ENCODE assay signal across 8 cellular contexts in genomic region chr22:38824587-38824986, GRCh38. TPM values are rescaled to one million over a fixed set of nuclear protein-coding genes. Genes with fewer than 3 reads are reported as not detected.
A peak's percentile ranks its signal among the peaks of the same experiment; 100 is the strongest.
DNase-seq lines count a peak whose midpoint lies in the region; ATAC-seq, FAIRE-seq and TF ChIP-seq lines count a peak whose summit lies in the region.

No MANE protein-coding gene starts in this region.

- TF ChIP-seq CTCF in OCI-LY7 (conservative IDR thresholded peaks at IDR 0.05; ENCODE audit: low read length) = 0 out of 2 replicates have a peak, but pooled peaks have one; percentile 29

- H3K79me2 ChIP-seq in OCI-LY7 (ENCODE audit: insufficient read depth, low read depth, low read length) = no peaks in the 10 kb centered on the region

- no peaks in the 10 kb centered on the region for H3K9me3 ChIP-seq in OCI-LY7 (ENCODE audit: low read length)

- H4K20me1 ChIP-seq in OCI-LY7 (ENCODE audit: insufficient read depth, low read length) = no peaks in the 10 kb centered on the region

- H3K4me2 ChIP-seq in OCI-LY7 (ENCODE audit: low read length) = no peak overlapping the region

- POLR2A ChIA-PET in OCI-LY7 (lab: Charles Lee) = no interaction called here

- FAIRE-seq in GM18507 (lab: Jason Lieb, UNC) = peak; percentile 61

- peaks cover 10% of the 10 kb centered on the region for H3K27me3 Mint-ChIP-seq in activated naive CD4-positive, alpha-beta T cell treated with anti-CD3 and anti-CD28 coated beads, Interleukin-2, amount 10 ng/mL, durations not matched to agents 7 days and 5 days

- CTCF ChIA-PET in OCI-LY7 (lab: Charles Lee; ENCODE audit: unreplicated experiment) = no interaction called here
- CTCF ChIA-PET in activated naive CD4-positive, alpha-beta T cell treated with anti-CD3 and anti-CD28 coated beads, Interleukin-2, amount 10 ng/mL, durations not matched to agents 7 days and 5 days (lab: Charles Lee) = no interaction called here

- no peak overlapping the region for H3K27ac ChIP-seq in OCI-LY7 (ENCODE audit: low read depth, low read length, poor library complexity, severe bottlenecking)

- no peak overlapping the region for H3K4me3 ChIP-seq in OCI-LY7 (ENCODE audit: low read depth, low read length, poor library complexity, severe bottlenecking)

- H3K9me3 Mint-ChIP-seq in activated naive CD4-positive, alpha-beta T cell treated with anti-CD3 and anti-CD28 coated beads, Interleukin-2, amount 10 ng/mL, durations not matched to agents 7 days and 5 days = no peaks in the 10 kb centered on the region

- no peak overlapping the region for H2AFZ ChIP-seq in OCI-LY7 (ENCODE audit: low read length)

- no peaks in the 10 kb centered on the region for H3K4me1 ChIP-seq in OCI-LY7 (ENCODE audit: insufficient read depth, low read length, poor library complexity, severe bottlenecking)

- H3K36me3 ChIP-seq in OCI-LY7 (ENCODE audit: insufficient read depth, low read length) = no peaks in the 10 kb centered on the region

- ATAC-seq in left cardiac atrium (peak; percentile 73 to 91), sciatic nerve (peak; percentile 69), HG02759 (IDR thresholded peaks at IDR 0.05; ENCODE audit: unreplicated experiment) (no peak), HG03469 (IDR thresholded peaks at IDR 0.05; ENCODE audit: unreplicated experiment) (no peak)

- no peaks in the 10 kb centered on the region for H3K4me1 Mint-ChIP-seq in activated naive CD4-positive, alpha-beta T cell treated with anti-CD3 and anti-CD28 coated beads, Interleukin-2, amount 10 ng/mL, durations not matched to agents 7 days and 5 days

- H3K9me2 ChIP-seq in OCI-LY7 (ENCODE audit: insufficient read depth, low read length) = no peaks in the 10 kb centered on the region

- H3K4me3 Mint-ChIP-seq in activated naive CD4-positive, alpha-beta T cell treated with anti-CD3 and anti-CD28 coated beads, Interleukin-2, amount 10 ng/mL, durations not matched to agents 7 days and 5 days = no peak overlapping the region

- H3K36me3 Mint-ChIP-seq in activated naive CD4-positive, alpha-beta T cell treated with anti-CD3 and anti-CD28 coated beads, Interleukin-2, amount 10 ng/mL, durations not matched to agents 7 days and 5 days = no peaks in the 10 kb centered on the region

- intact Hi-C loops in OCI-LY7 (cut with micrococcal nuclease; ENCODE audit: unreplicated experiment) (loop anchor here (10.0 kb wide), 1 partner anchor 90 kb away; no protein-coding TSS in a partner anchor), left cardiac atrium (cut with DNase I) (no loop called here), sciatic nerve (cut with DNase I) (no loop called here)

- DNase-seq in GM18507 (ENCODE audit: extremely low spot score, insufficient read length, low read depth) (peak; percentile 32), OCI-LY7 (ENCODE audit: low spot score) (peak; percentile 61), left cardiac atrium (peak; percentile 67), sciatic nerve (ENCODE audit: low spot score) (no peak), NCI-H345 treated with DMSO at 0.1 percent for 48 hours (lab: John Stamatoyannopoulos, UW; ENCODE audit: unreplicated experiment) (no peak)
- DNase-seq in activated naive CD4-positive, alpha-beta T cell treated with anti-CD3 and anti-CD28 coated beads, Interleukin-2, amount 10 ng/mL, durations not matched to agents 7 days and 5 days = peak; percentile 78

- H3K27ac Mint-ChIP-seq in activated naive CD4-positive, alpha-beta T cell treated with anti-CD3 and anti-CD28 coated beads, Interleukin-2, amount 10 ng/mL, durations not matched to agents 7 days and 5 days = no peak overlapping the region

- no TSS peak for BruUV-seq in OCI-LY7 (replicated peaks; lab: Mats Ljungman, UMichigan)

RNA-seq across cellular contexts. Expression of gene NPTXR, which starts 19.2 kb away (rescaled TPM):
- total RNA-seq in OCI-LY7 (2014; rRNA removed; shearing (Covaris generic)) = not detected in 2 replicates
- total RNA-seq in OCI-LY7 (2022) (0.08 and 0.11 TPM in 2 replicates), left cardiac atrium (10 to 100 TPM; 26.9 to 30.8 TPM), sciatic nerve (6.9 TPM)

RNA-seq across cellular contexts. Expression of gene DNAL4, which starts 30.6 kb away (rescaled TPM):
- 6.8 and 7.1 TPM in 2 replicates for total RNA-seq in OCI-LY7 (2014; rRNA removed; shearing (Covaris generic))
- 6.4 and 6.6 TPM in 2 replicates for total RNA-seq in OCI-LY7 (2022)
- total RNA-seq in left cardiac atrium = 10 to 100 TPM in 1 of 2 donors, 1 to 10 TPM in 1; 8.8 to 10.8 TPM
- total RNA-seq in sciatic nerve = 11.1 TPM

RNA-seq across cellular contexts. Expression of gene CBX6, which starts 47.4 kb away (rescaled TPM):
- 41.9 and 45.2 TPM in 2 replicates for total RNA-seq in OCI-LY7 (2014; rRNA removed; shearing (Covaris generic))
- total RNA-seq in OCI-LY7 (2022) = 62.2 and 67.2 TPM in 2 replicates
- 10 to 100 TPM; 46.0 to 54.3 TPM for total RNA-seq in left cardiac atrium
- 83.5 TPM for total RNA-seq in sciatic nerve

Comparison
In these comparisons a context has a peak if more than half of its experiments do, and no peak if none do; other contexts are left out.
1. DNase-seq: peak in GM18507 (single experiment), OCI-LY7 (single experiment), activated naive CD4-positive, alpha-beta T cell treated with anti-CD3 and anti-CD28 coated beads, Interleukin-2, amount 10 ng/mL, durations not matched to agents 7 days and 5 days (single experiment) and left cardiac atrium (single experiment); none in sciatic nerve (single experiment) and NCI-H345 treated with DMSO at 0.1 percent for 48 hours (single experiment).
2. ATAC-seq: peak in left cardiac atrium (2 of 2) and sciatic nerve (single experiment); none in HG02759 (single experiment) and HG03469 (single experiment).